Comparison of ENCODE assay signal across 1 cellular context in genomic region chr16:19132898-19133297, GRCh38.
TF ChIP-seq lines count a peak whose summit lies in the region.

No MANE protein-coding gene starts in this region.

TF ChIP-seq in K562, 482 proteins besides CTCF, POLR2A, EP300 and RAD21:
- TF ChIP-seq ZNF280A (IDR thresholded peaks at IDR 0.05; ENCODE audit: low read depth, partially characterized antibody) (no peak), AFF4 (CRISPR knock-in tag; IDR thresholded peaks at IDR 0.05) (no peak), ZNF282 (CRISPR knock-in tag; IDR thresholded peaks at IDR 0.05) (no peak), USF1 (CRISPR knock-in tag; IDR thresholded peaks at IDR 0.05) (no peak), ATF3 (IDR thresholded peaks at IDR 0.05) (peak; percentile 7; the same call in 1 of the 2 replicates), ATF3 (CRISPR knock-in tag; conservative IDR thresholded peaks at IDR 0.05) (no peak), ZBTB7A (IDR thresholded peaks at IDR 0.05; ENCODE audit: borderline replicate concordance, control insufficient read depth, low read depth, low read length) (no peak), TAF7 (tag; IDR thresholded peaks at IDR 0.05) (no peak), NEUROD1 (IDR thresholded peaks at IDR 0.05; ENCODE audit: borderline replicate concordance, low read depth, low read length, partially characterized antibody) (no peak), ZFX (CRISPR knock-in tag; IDR thresholded peaks at IDR 0.05) (no peak), ZNF232 (CRISPR knock-in tag; IDR thresholded peaks at IDR 0.05) (no peak), NONO (IDR thresholded peaks at IDR 0.05; ENCODE audit: low read depth in 2 of 2, low read length in 1 of 2) (no peak), SMARCA4 (IDR thresholded peaks at IDR 0.05) (no peak), PTBP1 (IDR thresholded peaks at IDR 0.05; ENCODE audit: low read depth, low read length) (no peak), STAT6 (CRISPR knock-in tag; IDR thresholded peaks at IDR 0.05) (no peak), FIP1L1 (IDR thresholded peaks at IDR 0.05; ENCODE audit: low read depth, low read length, poor library complexity, severe bottlenecking) (no peak), KHSRP (IDR thresholded peaks at IDR 0.05) (no peak), EZH2 (IDR thresholded peaks at IDR 0.05; ENCODE audit: borderline replicate concordance, low read depth, low read length) (no peak), MGA (IDR thresholded peaks at IDR 0.05) (0 out of 2 replicates have a peak, but pooled peaks have one; percentile 7), ARID1B (IDR thresholded peaks at IDR 0.05) (no peak), CREBBP (IDR thresholded peaks at IDR 0.05; ENCODE audit: low read depth, low read length) (no peak), KLF1 (tag; IDR thresholded peaks at IDR 0.05) (no peak), ZBTB33 (CRISPR knock-in tag; IDR thresholded peaks at IDR 0.05) (peak; percentile 50), FOXJ3 (CRISPR knock-in tag; IDR thresholded peaks at IDR 0.05) (no peak), MECOM (CRISPR knock-in tag; IDR thresholded peaks at IDR 0.05) (no peak), FOSL1 (tag; conservative IDR thresholded peaks at IDR 0.05) (0 out of 2 replicates have a peak, but pooled peaks have one; percentile 21), SPI1 (IDR thresholded peaks at IDR 0.05; ENCODE audit: borderline replicate concordance, low read depth, low read length) (peak; percentile 68), CCAR2 (IDR thresholded peaks at IDR 0.05; ENCODE audit: low read depth, low read length) (no peak)
